In genomic region chr9:36316629-36317317, GRCh38 we compare ENCODE assay signal across 12 cellular contexts. TPM values are rescaled to one million over a fixed set of nuclear protein-coding genes. Genes with fewer than 3 reads are reported as not detected.
DNase-seq lines count a peak whose midpoint lies in the region; ATAC-seq, FAIRE-seq and TF ChIP-seq lines count a peak whose summit lies in the region.
"Had no signal": no experiment of that assay in that cellular context is flagged by ENCODE, and none has a peak within 500 bp of the region (broad histone marks: within the 10 kb centered on the region; RNA-seq: fewer than 3 reads in every experiment).

No MANE protein-coding gene starts in this region.

- intact Hi-C loops in Caco-2 (cut with micrococcal nuclease; ENCODE audit: unreplicated experiment), result no loop called here

- H3K27ac Mint-ChIP-seq in Caco-2 (ENCODE audit: unreplicated experiment) (peak overlapping the region; percentile 97), astrocyte (ENCODE audit: unreplicated experiment) (no peak overlapping the region), progenitor cell of endocrine pancreas (peak overlapping the region; percentile 100)
- H3K27ac Mint-ChIP-seq: B cell had no signal

- H3K9me3 Mint-ChIP-seq in Caco-2 (ENCODE audit: unreplicated experiment), result no peaks in the 10 kb centered on the region
- peaks cover 1% of the 10 kb centered on the region for H3K9me3 Mint-ChIP-seq in astrocyte (ENCODE audit: unreplicated experiment)
- peaks cover 7% of the 10 kb centered on the region for H3K9me3 Mint-ChIP-seq in progenitor cell of endocrine pancreas (ENCODE audit: low read depth)
- H3K9me3 Mint-ChIP-seq: activated T-cell treated with anti-CD3 and anti-CD28 coated beads, Interleukin-2, amount 50 U/mL, for 4 hours had no signal

- H3K27me3 ChIP-seq in Caco-2 (replicated peaks; ENCODE audit: control insufficient read depth, insufficient read depth, low read length), result no peaks in the 10 kb centered on the region
- no peaks in the 10 kb centered on the region for H3K27me3 ChIP-seq in astrocyte (ENCODE audit: insufficient read depth, low read length)

- no TSS peak for BruUV-seq in Caco-2 (replicated peaks; lab: Mats Ljungman, UMichigan)

- no peak for ATAC-seq in HG02763 (IDR thresholded peaks at IDR 0.05; ENCODE audit: unreplicated experiment)
- ATAC-seq: activated T-cell treated with anti-CD3 and anti-CD28 coated beads, Interleukin-2, amount 50 U/mL, for 4 hours had no signal

- H3K4me1 Mint-ChIP-seq in Caco-2 (ENCODE audit: low read depth, unreplicated experiment) (peaks cover 43% of the 10 kb centered on the region), astrocyte (ENCODE audit: low read depth, unreplicated experiment) (peaks cover 17% of the 10 kb centered on the region), progenitor cell of endocrine pancreas (ENCODE audit: low read depth) (peaks cover 47% of the 10 kb centered on the region)
- H3K4me1 Mint-ChIP-seq: B cell had no signal

- no peak for TF ChIP-seq CTCF in Caco-2 (IDR thresholded peaks at IDR 0.05; ENCODE audit: insufficient read depth in 1 of 2, low read depth in 1 of 2, low read length in 1 of 2, severe bottlenecking in 1 of 2, unreplicated experiment in 1 of 2)
- no peak for TF ChIP-seq CTCF in astrocyte (IDR thresholded peaks at IDR 0.05; ENCODE audit: insufficient read depth, low read depth, low read length)
- TF ChIP-seq CTCF in progenitor cell of endocrine pancreas (IDR thresholded peaks at IDR 0.05; ENCODE audit: unreplicated experiment), result no peak

- H3K4me3 ChIP-seq in Caco-2 (ENCODE audit: low read depth, low read length) (no peak overlapping the region), astrocyte (ENCODE audit: insufficient read depth, low read depth, low read length) (no peak overlapping the region)

- H3K9me3 ChIP-seq in Caco-2 (peaks cover 7% of the 10 kb centered on the region; the same call in 1 of the 2 replicates), astrocyte (ENCODE audit: insufficient read depth, low read depth, low read length) (peaks cover 3% of the 10 kb centered on the region)

- peak overlapping the region; percentile 12 for H3K4me2 ChIP-seq in astrocyte (ENCODE audit: low read length)

- H3K9ac ChIP-seq in astrocyte (ENCODE audit: low read length), result no peak overlapping the region

- FAIRE-seq in astrocyte (lab: Jason Lieb, UNC) (no peak), GM12891 (lab: Jason Lieb, UNC) (no peak)

- CTCF ChIA-PET in Caco-2 (lab: Charles Lee), result interaction anchor here (1.7 kb wide), 1 partner anchor 12 kb away, joined by 7 read pairs; no protein-coding TSS in a partner anchor

- no peaks in the 10 kb centered on the region for H4K20me1 ChIP-seq in astrocyte (ENCODE audit: insufficient read depth, low read length)

- no peak overlapping the region for H3K27ac ChIP-seq in astrocyte (ENCODE audit: low read depth, low read length)

- POLR2A ChIA-PET in Caco-2 (lab: Charles Lee), result interaction anchor here (0.7 kb wide), 1 partner anchor 31 kb away, joined by 4 read pairs; no protein-coding TSS in a partner anchor

- no peaks in the 10 kb centered on the region for H3K79me2 ChIP-seq in astrocyte (ENCODE audit: insufficient read depth, low read length)

- H3K4me1 ChIP-seq in Caco-2 (peaks cover 70% of the 10 kb centered on the region), astrocyte (ENCODE audit: insufficient read depth, low read length) (peaks cover 5% of the 10 kb centered on the region)

- TF ChIP-seq POLR2A in GM12891 (IDR thresholded peaks at IDR 0.05; ENCODE audit: low read depth, low read length), result no peak

- H3K36me3 Mint-ChIP-seq in Caco-2 (ENCODE audit: insufficient read depth, unreplicated experiment) (peaks cover 18% of the 10 kb centered on the region), astrocyte (ENCODE audit: low read depth, unreplicated experiment) (no peaks in the 10 kb centered on the region), progenitor cell of endocrine pancreas (ENCODE audit: insufficient read depth) (peaks cover 3% of the 10 kb centered on the region)

- peak; percentile 37 to 52 for DNase-seq in Caco-2
- DNase-seq in astrocyte (ENCODE audit: low read depth), result peak; percentile 61
- DNase-seq in hypothalamus (lab: John Stamatoyannopoulos, UW), result peak in 46 of 51 donors; percentile 6 to 90 (median 60)
- DNase-seq in progenitor cell of endocrine pancreas (ENCODE audit: low spot score, unreplicated experiment), result no peak
- DNase-seq in NCI-H748 (lab: John Stamatoyannopoulos, UW; ENCODE audit: unreplicated experiment), result no peak
- DNase-seq in NCI-H187 treated with DMSO at 0.1 percent for 48 hours (lab: John Stamatoyannopoulos, UW), result no peak
- no peak for DNase-seq in GM12891 (ENCODE audit: insufficient read length, low spot score)
- DNase-seq: activated T-cell treated with anti-CD3 and anti-CD28 coated beads, Interleukin-2, amount 50 U/mL, for 4 hours; HCEC 1CT; NCI-H1694 had no signal

- H3K4me3 Mint-ChIP-seq in Caco-2 (ENCODE audit: unreplicated experiment), result peak overlapping the region; percentile 59
- no peak overlapping the region for H3K4me3 Mint-ChIP-seq in astrocyte (ENCODE audit: unreplicated experiment)
- H3K4me3 Mint-ChIP-seq in progenitor cell of endocrine pancreas (ENCODE audit: low read depth), result no peak overlapping the region
- H3K4me3 Mint-ChIP-seq: activated T-cell treated with anti-CD3 and anti-CD28 coated beads, Interleukin-2, amount 50 U/mL, for 4 hours; B cell had no signal

- H3K36me3 ChIP-seq in Caco-2 (ENCODE audit: control insufficient read depth, insufficient read depth, low read length) (no peaks in the 10 kb centered on the region; the same call in 1 of the 2 replicates), astrocyte (ENCODE audit: insufficient read depth, low read length) (no peaks in the 10 kb centered on the region)

- H2AFZ ChIP-seq in astrocyte (ENCODE audit: low read depth, low read length), result peak overlapping the region; percentile 50

- H3K27me3 Mint-ChIP-seq in Caco-2 (ENCODE audit: insufficient read depth, unreplicated experiment), result no peaks in the 10 kb centered on the region
- no peaks in the 10 kb centered on the region for H3K27me3 Mint-ChIP-seq in astrocyte (ENCODE audit: low read depth, unreplicated experiment)
- no peaks in the 10 kb centered on the region for H3K27me3 Mint-ChIP-seq in progenitor cell of endocrine pancreas

TF ChIP-seq in GM12891, 5 proteins besides CTCF, POLR2A, EP300 and RAD21:
- no peak for TF ChIP-seq TAF1 (IDR thresholded peaks at IDR 0.05; ENCODE audit: low read depth, low read length)
- TF ChIP-seq PAX5 (IDR thresholded peaks at IDR 0.05; ENCODE audit: insufficient read depth, low read length, severe bottlenecking), result no peak
- TF ChIP-seq POU2F2 (IDR thresholded peaks at IDR 0.05; ENCODE audit: low read depth, low read length), result no peak
- no peak for TF ChIP-seq POLR2AphosphoS5 (IDR thresholded peaks at IDR 0.05; ENCODE audit: low read depth, low read length)
- no peak for TF ChIP-seq SPI1 (IDR thresholded peaks at IDR 0.05; ENCODE audit: low read depth, low read length)

RNA-seq across cellular contexts. Expression of gene GNE, which starts 58.5 kb away (rescaled TPM):
- 15.2 and 18.7 TPM in 2 replicates for total RNA-seq in Caco-2 (2022)
- total RNA-seq in astrocyte, result 12.6 and 12.8 TPM in 2 replicates
- total RNA-seq in progenitor cell of endocrine pancreas, result 9.9 and 12.3 TPM in 2 replicates
- 3.9 TPM for polyA plus RNA-seq in GM12891 (2012; ENCODE audit: low read depth, missing spikeins)

Comparison
In these comparisons a context has a peak if more than half of its experiments do, and no peak if none do; other contexts are left out.
1. DNase-seq: peak in Caco-2 (2 of 2), astrocyte (single experiment) and hypothalamus (46 of 51); none in progenitor cell of endocrine pancreas (single experiment), NCI-H748 (single experiment), NCI-H187 treated with DMSO at 0.1 percent for 48 hours (single experiment) and GM12891 (single experiment).